8 cellular contexts compared by ENCODE assay signal in the genomic region with DNA sequence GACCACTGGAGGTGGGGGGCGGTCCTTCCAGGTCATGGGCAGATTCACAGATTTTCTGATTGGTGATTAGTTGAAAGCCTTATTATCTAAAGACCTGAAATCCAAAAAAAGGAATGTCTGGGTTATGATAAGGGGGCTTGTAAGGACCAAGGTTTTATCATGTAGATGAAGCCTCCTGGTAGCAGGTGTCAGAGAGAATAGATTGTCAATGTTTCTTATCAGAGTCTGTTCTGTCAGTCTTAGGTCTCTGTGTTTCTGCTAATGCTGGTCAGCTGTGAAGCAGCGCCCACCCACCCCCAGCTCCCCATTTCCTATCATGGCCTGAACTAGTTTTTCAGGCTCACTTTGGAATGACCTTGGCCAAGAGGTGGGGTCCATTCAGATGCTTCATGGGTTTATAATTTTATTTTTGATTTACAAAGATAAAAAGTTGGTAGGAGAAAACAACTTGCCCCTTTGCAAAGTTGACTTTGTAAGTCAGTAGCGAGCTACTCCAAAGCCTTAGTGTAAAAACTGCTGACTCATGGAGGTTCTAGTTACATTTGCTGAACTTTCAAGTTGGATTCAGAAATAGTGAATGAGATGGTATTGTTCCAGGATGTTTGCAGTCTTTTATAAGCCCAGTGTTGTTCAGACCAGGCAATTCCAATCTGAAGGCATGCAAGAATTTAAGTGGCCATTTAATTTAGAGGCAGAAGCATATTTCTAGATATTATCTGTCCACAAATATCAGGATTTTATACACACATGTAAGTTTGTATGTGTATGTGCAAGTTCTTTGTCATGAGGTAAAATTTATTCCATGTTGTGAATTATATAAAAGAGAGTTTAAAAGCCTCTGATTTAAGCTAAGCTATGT. TPM values are rescaled to one million over a fixed set of nuclear protein-coding genes. Genes with fewer than 3 reads are reported as not detected.
DNase-seq lines count a peak whose midpoint lies in the region; ATAC-seq and TF ChIP-seq lines count a peak whose summit lies in the region.

No MANE protein-coding gene starts in this region.

- H3K27ac Mint-ChIP-seq in naive B cell = peak overlapping the region in 4 of 6 donors; percentile 49 to 68 (median 57)

- no peak overlapping the region for H3K4me3 ChIP-seq in cardiac fibroblast (replicated peaks in 1 of 2; ENCODE audit: low read depth in 2 of 2, low read length in 2 of 2)

- DNase-seq in Kasumi-1 (lab: John Stamatoyannopoulos, UW) (peak; percentile 14 to 30), cardiac fibroblast (ENCODE audit: low read depth in 2 of 2) (peak; percentile 71 to 72), naive B cell (no peak), DMS 273 treated with DMSO at 0.1 percent for 48 hours (lab: John Stamatoyannopoulos, UW) (no peak), glomerular visceral epithelial cell (ENCODE audit: extremely low spot score) (no peak)

- H3K4me3 Mint-ChIP-seq in naive B cell = no peak overlapping the region

- H3K9me3 Mint-ChIP-seq in naive B cell = no peaks in the 10 kb centered on the region

- H3K27ac ChIP-seq in C4-2B = peak overlapping the region; percentile 70; the same call in 1 of the 2 replicates

- peaks cover 25 to 61% (median 28%) of the 10 kb centered on the region in 3 donors for H3K4me1 Mint-ChIP-seq in naive B cell

- TF ChIP-seq CTCF in C4-2B (conservative IDR thresholded peaks at IDR 0.05) (no peak), cardiac fibroblast (IDR thresholded peaks at IDR 0.05; ENCODE audit: low read depth, low read length) (no peak)

- no peaks in the 10 kb centered on the region for H3K27me3 Mint-ChIP-seq in naive B cell

- H3K36me3 Mint-ChIP-seq in naive B cell = no peaks in the 10 kb centered on the region

- ATAC-seq in naive B cell (ENCODE audit: low read depth in 2 of 2) (no peak), HG02763 (IDR thresholded peaks at IDR 0.05; ENCODE audit: unreplicated experiment) (no peak), GM19467 (IDR thresholded peaks at IDR 0.05; ENCODE audit: unreplicated experiment) (no peak)

RNA-seq across cellular contexts. Expression of a gene that starts 21.4 kb away (rescaled TPM):
- polyA plus RNA-seq in naive B cell (ENCODE audit: low read depth in 6 of 6) = 100 to 1,000 TPM in 5 of 6 donors, 10 to 100 TPM in 1; 98.1 to 195 (median 133) TPM

Comparison
In these comparisons a context has a peak if more than half of its experiments do, and no peak if none do; other contexts are left out.
1. DNase-seq: peak in Kasumi-1 (2 of 2) and cardiac fibroblast (2 of 2); none in naive B cell (single experiment), DMS 273 treated with DMSO at 0.1 percent for 48 hours (single experiment) and glomerular visceral epithelial cell (single experiment).